ENCODE assay signal across 15 cellular contexts in the genomic region with DNA sequence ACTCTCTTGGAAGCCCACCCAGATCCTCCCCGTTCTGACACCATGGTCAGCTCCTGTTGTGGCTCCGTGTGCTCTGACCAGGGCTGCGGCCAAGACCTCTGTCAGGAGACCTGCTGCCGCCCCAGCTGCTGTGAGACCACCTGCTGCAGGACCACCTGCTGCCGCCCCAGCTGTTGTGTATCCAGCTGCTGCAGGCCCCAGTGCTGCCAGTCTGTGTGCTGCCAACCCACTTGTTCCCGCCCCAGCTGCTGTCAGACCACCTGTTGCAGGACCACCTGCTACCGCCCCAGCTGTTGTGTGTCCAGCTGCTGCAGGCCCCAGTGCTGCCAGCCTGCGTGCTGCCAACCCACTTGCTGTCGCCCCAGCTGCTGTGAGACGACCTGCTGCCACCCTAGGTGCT. TPM values are rescaled to one million over a fixed set of nuclear protein-coding genes. Genes with fewer than 3 reads are reported as not detected.
"Had no signal": no experiment of that assay in that cellular context is flagged by ENCODE, and none has a peak within 500 bp of the region (broad histone marks: within the 10 kb centered on the region; RNA-seq: fewer than 3 reads in every experiment).

A gene (plus strand): TSS at position 43 of the 400 bp plus-strand sequence. CDS start 0 bp downstream, at position 43.

RNA-seq across cellular contexts. Expression of the gene that starts here (rescaled TPM):
- total RNA-seq: esophagus muscularis mucosa, gastroesophageal sphincter, left lobe of liver, mammary epithelial cell, mucosa of descending colon, natural killer cell, neural crest cell, pancreas, progenitor cell of endocrine pancreas, right cardiac atrium, spleen, testis, tibial nerve, upper lobe of right lung, vagina had no signal
- polyA plus RNA-seq: mammary epithelial cell, pancreas, right cardiac atrium, spleen had no signal
